ENCODE assay signal across 14 cellular contexts in the genomic region with DNA sequence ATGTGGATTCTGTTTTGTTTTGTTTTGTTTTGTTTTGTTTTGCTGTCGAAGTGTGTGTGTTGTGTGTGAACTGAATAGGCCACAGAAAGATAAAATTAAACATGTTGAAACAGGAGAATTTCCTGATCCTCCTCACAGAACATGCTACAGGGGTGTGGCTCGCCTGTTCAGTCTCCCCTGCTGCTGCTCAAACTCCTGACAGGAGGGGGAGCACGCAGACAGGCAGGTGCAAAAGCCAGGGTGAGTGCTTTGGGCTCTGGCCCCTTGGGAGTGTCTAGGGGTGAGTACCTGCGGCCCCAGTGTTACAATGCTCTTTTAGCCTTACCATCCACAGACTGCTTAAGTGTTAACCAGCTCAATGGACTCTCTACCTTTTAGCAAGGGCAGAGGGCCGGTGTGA.
DNase-seq lines count a peak whose midpoint lies in the region; ATAC-seq and TF ChIP-seq lines count a peak whose summit lies in the region.
"Had no signal": no experiment of that assay in that cellular context is flagged by ENCODE, and none has a peak within 500 bp of the region (broad histone marks: within the 10 kb centered on the region; RNA-seq: fewer than 3 reads in every experiment).

No MANE protein-coding gene starts in this region.

- no peaks in the 10 kb centered on the region for H3K36me3 ChIP-seq in mucosa of descending colon (ENCODE audit: low read depth)
- H3K36me3 ChIP-seq: brain microvascular endothelial cell, MG63 had no signal

- DNase-seq in NCI-H460 (ENCODE audit: extremely low read depth, low read depth) (peak; percentile 27), mucosa of descending colon (peak in 2 of 3 donors; percentile 14 to 20), posterior vena cava (ENCODE audit: low spot score) (no peak), middle frontal gyrus (ENCODE audit: extremely low spot score, low spot score) (no peak), NCI-H1105 (lab: John Stamatoyannopoulos, UW) (no peak)
- DNase-seq in activated naive CD4-positive, alpha-beta T cell treated with Interleukin-2 at 50 U/mL for 16 hours: no peak
- DNase-seq: activated T-cell treated with anti-CD3 and anti-CD28 coated beads, Interleukin-2, amount 50 U/mL, for 48 hours; brain microvascular endothelial cell; DMS79; MG63; occipital lobe; stimulated activated CD4-positive, alpha-beta T cell treated with anti-CD3 and anti-CD28 coated beads, Interleukin-4, amount 100 ng/mL, for 4 hours had no signal

- no peaks in the 10 kb centered on the region for H3K9me3 ChIP-seq in mucosa of descending colon
- H3K9me3 ChIP-seq: MG63 had no signal

- intact Hi-C loops in mucosa of descending colon (cut with DNase I, micrococcal nuclease) (no loop called here), posterior vena cava (cut with DNase I) (no loop called here)

- no peak for TF ChIP-seq CTCF in mucosa of descending colon (IDR thresholded peaks at IDR 0.05)

- no peaks in the 10 kb centered on the region for H3K4me1 ChIP-seq in mucosa of descending colon (ENCODE audit: low read depth)

- peak; percentile 83 for ATAC-seq in GM18868 (IDR thresholded peaks at IDR 0.05; ENCODE audit: unreplicated experiment)
- peak; percentile 79 for ATAC-seq in HG02588 (IDR thresholded peaks at IDR 0.05; ENCODE audit: unreplicated experiment)
- peak; percentile 38 for ATAC-seq in mucosa of descending colon

- H3K4me3 ChIP-seq in mucosa of descending colon: no peak overlapping the region
- H3K4me3 ChIP-seq: MG63 had no signal

Comparison
In these comparisons a context has a peak if more than half of its experiments do, and no peak if none do; other contexts are left out.
1. DNase-seq: peak in NCI-H460 (single experiment) and mucosa of descending colon (2 of 3); none in posterior vena cava (single experiment), middle frontal gyrus (single experiment), activated naive CD4-positive, alpha-beta T cell treated with Interleukin-2 at 50 U/mL for 16 hours (single experiment) and NCI-H1105 (single experiment).
2. Peak in every context shown above with its lines, with median percentiles within 50 percentile points of each other: ATAC-seq.